Comparison of ENCODE assay signal across 1 cellular context in the genomic region with DNA sequence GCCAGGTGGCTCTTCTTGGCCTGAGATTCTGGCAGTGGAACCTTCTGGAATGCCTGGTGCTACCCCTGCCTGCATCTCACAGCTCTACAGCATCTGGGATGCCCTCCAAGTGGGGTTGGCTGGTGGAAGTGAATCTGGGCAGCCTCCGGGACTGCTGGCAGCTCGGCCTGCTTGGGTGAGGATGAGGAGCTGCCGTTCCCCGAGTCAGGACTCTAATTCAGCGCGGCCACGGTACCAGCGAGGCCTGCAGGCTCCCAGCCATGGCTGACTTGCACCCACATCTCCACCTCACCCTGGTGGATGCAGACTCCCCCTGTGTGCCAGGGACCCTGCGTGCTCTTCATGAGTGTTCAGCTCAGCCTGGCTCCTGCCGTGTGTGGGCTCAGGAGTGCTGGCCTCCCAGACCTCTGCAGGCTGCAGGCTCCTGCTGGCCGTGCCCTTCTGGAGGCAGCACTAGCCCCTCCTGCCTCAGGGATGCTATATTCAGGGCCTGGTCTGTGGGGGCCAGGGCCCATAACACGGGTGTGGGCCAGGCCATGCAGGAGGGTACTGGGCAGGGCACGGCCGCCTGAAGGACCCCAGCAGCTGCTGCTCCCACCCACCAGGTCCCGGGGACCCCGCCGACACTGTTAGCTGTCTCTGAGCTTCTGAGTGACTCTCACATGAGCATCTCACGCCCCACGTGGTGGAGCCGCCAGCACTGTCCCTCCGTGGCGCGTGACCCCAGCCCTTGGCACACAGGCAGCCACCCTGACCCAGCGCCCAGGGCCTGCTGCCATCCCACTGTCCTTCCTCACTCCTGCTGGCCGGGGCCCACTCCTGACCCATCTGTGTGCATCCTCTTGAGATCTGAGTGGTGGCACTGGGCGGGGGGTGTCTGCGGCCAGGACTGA.
A peak's percentile ranks its signal among the peaks of the same experiment; 100 is the strongest.
TF ChIP-seq lines count a peak whose summit lies in the region.

No MANE protein-coding gene starts in this region.

TF ChIP-seq in K562, 482 proteins besides CTCF, POLR2A, EP300 and RAD21:
- TF ChIP-seq POLR2G (IDR thresholded peaks at IDR 0.05; ENCODE audit: low read depth, low read length), result 0 out of 2 replicates have a peak, but pooled peaks have one; percentile 19
- TF ChIP-seq, protein P1, sequence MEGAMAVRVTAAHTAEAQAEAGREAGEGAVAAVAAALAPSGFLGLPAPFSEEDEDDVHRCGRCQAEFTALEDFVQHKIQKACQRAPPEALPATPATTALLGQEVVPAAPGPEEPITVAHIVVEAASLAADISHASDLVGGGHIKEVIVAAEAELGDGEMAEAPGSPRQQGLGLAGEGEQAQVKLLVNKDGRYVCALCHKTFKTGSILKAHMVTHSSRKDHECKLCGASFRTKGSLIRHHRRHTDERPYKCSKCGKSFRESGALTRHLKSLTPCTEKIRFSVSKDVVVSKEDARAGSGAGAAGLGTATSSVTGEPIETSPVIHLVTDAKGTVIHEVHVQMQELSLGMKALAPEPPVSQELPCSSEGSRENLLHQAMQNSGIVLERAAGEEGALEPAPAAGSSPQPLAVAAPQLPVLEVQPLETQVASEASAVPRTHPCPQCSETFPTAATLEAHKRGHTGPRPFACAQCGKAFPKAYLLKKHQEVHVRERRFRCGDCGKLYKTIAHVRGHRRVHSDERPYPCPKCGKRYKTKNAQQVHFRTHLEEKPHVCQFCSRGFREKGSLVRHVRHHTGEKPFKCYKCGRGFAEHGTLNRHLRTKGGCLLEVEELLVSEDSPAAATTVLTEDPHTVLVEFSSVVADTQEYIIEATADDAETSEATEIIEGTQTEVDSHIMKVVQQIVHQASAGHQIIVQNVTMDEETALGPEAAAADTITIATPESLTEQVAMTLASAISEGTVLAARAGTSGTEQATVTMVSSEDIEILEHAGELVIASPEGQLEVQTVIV (CRISPR knock-in tag; IDR thresholded peaks at IDR 0.05; ENCODE audit: borderline replicate concordance), result no peak
